ENCODE assay signal across 21 cellular contexts in the genomic region with DNA sequence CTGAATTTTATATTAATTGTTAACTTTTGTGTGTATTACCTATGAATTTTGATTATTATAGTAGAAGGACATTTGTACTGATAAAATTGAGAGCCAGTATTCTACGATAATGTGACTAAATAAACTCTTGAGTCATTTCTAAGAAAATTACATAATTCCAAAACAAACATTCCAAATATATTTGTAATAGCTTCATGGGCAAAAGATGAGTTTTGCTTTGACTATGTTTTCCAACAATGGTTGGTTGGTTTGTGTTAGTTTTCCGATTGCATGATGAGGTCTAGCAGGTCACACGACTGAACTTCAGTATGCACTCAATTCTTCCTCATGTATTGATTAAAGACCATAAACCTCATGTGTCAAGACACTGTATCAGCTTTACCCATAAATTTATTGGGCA.
DNase-seq lines count a peak whose midpoint lies in the region; ATAC-seq and TF ChIP-seq lines count a peak whose summit lies in the region.
"Had no signal": no experiment of that assay in that cellular context is flagged by ENCODE, and none has a peak within 500 bp of the region (broad histone marks: within the 10 kb centered on the region; RNA-seq: fewer than 3 reads in every experiment).

No MANE protein-coding gene starts in this region.

- H3K4me3 ChIP-seq in epithelial cell of esophagus (ENCODE audit: low read length): no peak overlapping the region
- H3K4me3 ChIP-seq: esophagus muscularis mucosa, Peyer's patch, skin epidermis had no signal

- intact Hi-C loops in Calu3 (cut with micrococcal nuclease; ENCODE audit: unreplicated experiment): no loop called here

- no peak overlapping the region for H3K4me3 Mint-ChIP-seq in Calu3 (ENCODE audit: low read depth, unreplicated experiment)
- H3K4me3 Mint-ChIP-seq: activated naive CD8-positive, alpha-beta T cell; B cell; stimulated activated naive CD8-positive, alpha-beta T cell treated with anti-CD3 and anti-CD28 coated beads, Interleukin-15, Interleukin-2, amounts not matched to agents 100 ng/mL and 50 ng/mL, for 24 hours had no signal

- TF ChIP-seq CTCF in Calu3 (IDR thresholded peaks at IDR 0.05; ENCODE audit: unreplicated experiment): no peak
- no peak for TF ChIP-seq CTCF in epithelial cell of esophagus (IDR thresholded peaks at IDR 0.05; ENCODE audit: insufficient read depth, low read depth, low read length, missing control alignments)
- TF ChIP-seq CTCF in omental fat pad (IDR thresholded peaks at IDR 0.05): no peak

- ATAC-seq in omental fat pad (ENCODE audit: low FRiP score): peak; percentile 51

- H3K27me3 Mint-ChIP-seq in Calu3 (ENCODE audit: unreplicated experiment): no peaks in the 10 kb centered on the region
- H3K27me3 Mint-ChIP-seq: activated naive CD8-positive, alpha-beta T cell; B cell; stimulated activated naive CD8-positive, alpha-beta T cell treated with anti-CD3 and anti-CD28 coated beads, Interleukin-15, Interleukin-2, amounts not matched to agents 100 ng/mL and 50 ng/mL, for 24 hours had no signal

- no peaks in the 10 kb centered on the region for H3K36me3 Mint-ChIP-seq in Calu3 (ENCODE audit: insufficient read depth, unreplicated experiment)
- H3K36me3 Mint-ChIP-seq: activated naive CD8-positive, alpha-beta T cell had no signal

- H3K27ac Mint-ChIP-seq in Calu3 (ENCODE audit: unreplicated experiment): no peak overlapping the region
- H3K27ac Mint-ChIP-seq: activated naive CD8-positive, alpha-beta T cell; B cell; stimulated activated naive CD8-positive, alpha-beta T cell treated with anti-CD3 and anti-CD28 coated beads, Interleukin-15, Interleukin-2, amounts not matched to agents 100 ng/mL and 50 ng/mL, for 24 hours had no signal

- H3K9me3 Mint-ChIP-seq in Calu3 (ENCODE audit: low read depth, unreplicated experiment): no peaks in the 10 kb centered on the region
- H3K9me3 Mint-ChIP-seq: stimulated activated naive CD8-positive, alpha-beta T cell treated with anti-CD3 and anti-CD28 coated beads, Interleukin-15, Interleukin-2, amounts not matched to agents 100 ng/mL and 50 ng/mL, for 24 hours had no signal

- CTCF ChIA-PET in Calu3 (lab: Charles Lee): interaction anchor here (0.8 kb wide), 1 partner anchor 227 kb away, joined by 5 read pairs; no protein-coding TSS in a partner anchor

- no TSS peak for BruUV-seq in Calu3 (replicated peaks; lab: Mats Ljungman, UMichigan)

- H3K4me1 Mint-ChIP-seq in Calu3 (ENCODE audit: low read depth, unreplicated experiment): peaks cover 46% of the 10 kb centered on the region
- H3K4me1 Mint-ChIP-seq: B cell had no signal

- DNase-seq in Calu3 (peak; percentile 13), RKO (ENCODE audit: low spot score) (peak; percentile 38), epithelial cell of esophagus (ENCODE audit: low read depth) (peak; percentile 80), omental fat pad (ENCODE audit: low spot score) (no peak), 8988T (no peak), NCI-H2227 (lab: John Stamatoyannopoulos, UW; ENCODE audit: unreplicated experiment) (no peak), T-helper 9 cell (no peak)
- DNase-seq in NK-92 treated with Interleukin-12 subunit alpha and Interleukin-12 subunit beta, amount 100 ng/mL, for 24 hours (lab: John Stamatoyannopoulos, UW): no peak
- DNase-seq: activated CD4-positive, alpha-beta T cell treated with anti-CD3 and anti-CD28 coated beads for 1 hour; activated T-cell treated with anti-CD3 and anti-CD28 coated beads for 4 hours; DMS 273 treated with DMSO at 0.1 percent for 48 hours; mesendoderm; NCI-H146; NCI-H526 treated with DMSO at 0.1 percent for 48 hours; Peyer's patch; T-helper 2 cell had no signal

Comparison
In these comparisons a context has a peak if more than half of its experiments do, and no peak if none do; other contexts are left out.
1. DNase-seq: peak in Calu3 (single experiment), RKO (single experiment) and epithelial cell of esophagus (single experiment); none in omental fat pad (single experiment), 8988T (single experiment), NCI-H2227 (single experiment), NK-92 treated with Interleukin-12 subunit alpha and Interleukin-12 subunit beta, amount 100 ng/mL, for 24 hours (single experiment) and T-helper 9 cell (single experiment).